11 cellular contexts compared by ENCODE assay signal in genomic region chr3:3636815-3637214, GRCh38.
"Had no signal": no experiment of that assay in that cellular context is flagged by ENCODE, and none has a peak within 500 bp of the region (broad histone marks: within the 10 kb centered on the region; RNA-seq: fewer than 3 reads in every experiment).

No MANE protein-coding gene starts in this region.

- H3K36me3 Mint-ChIP-seq: activated naive CD4-positive, alpha-beta T cell treated with anti-CD3 and anti-CD28 coated beads, Interleukin-2, amount 50 U/mL, for 24 hours; brain had no signal

- H3K27me3 ChIP-seq: dorsolateral prefrontal cortex, gastroesophageal sphincter, ovary, uterus had no signal

- H3K4me1 ChIP-seq: gastroesophageal sphincter, uterus had no signal

- H3K27ac Mint-ChIP-seq: activated CD4-positive, alpha-beta T cell treated with anti-CD3 and anti-CD28 coated beads, Interleukin-2, amount 10 ng/mL, durations not matched to agents 24 days and 14 days; activated naive CD4-positive, alpha-beta T cell treated with anti-CD3 and anti-CD28 coated beads, Interleukin-2, amount 50 U/mL, for 24 hours; brain had no signal

- H3K4me3 Mint-ChIP-seq: activated CD4-positive, alpha-beta T cell treated with anti-CD3 and anti-CD28 coated beads, Interleukin-2, amount 10 ng/mL, durations not matched to agents 24 days and 14 days; activated naive CD4-positive, alpha-beta T cell treated with anti-CD3 and anti-CD28 coated beads, Interleukin-2, amount 50 U/mL, for 24 hours; brain had no signal

- ATAC-seq: gastroesophageal sphincter, left ventricle myocardium superior had no signal

- H3K27ac ChIP-seq: dorsolateral prefrontal cortex, gastroesophageal sphincter, ovary, uterus had no signal

- H3K9me3 ChIP-seq: gastroesophageal sphincter, ovary, uterus had no signal

- H3K4me3 ChIP-seq: dorsolateral prefrontal cortex, gastroesophageal sphincter, ovary, smooth muscle cell, uterus had no signal

- H3K27me3 Mint-ChIP-seq: activated CD4-positive, alpha-beta T cell treated with anti-CD3 and anti-CD28 coated beads, Interleukin-2, amount 10 ng/mL, durations not matched to agents 24 days and 14 days; activated naive CD4-positive, alpha-beta T cell treated with anti-CD3 and anti-CD28 coated beads, Interleukin-2, amount 50 U/mL, for 24 hours; brain had no signal

- H3K36me3 ChIP-seq: gastroesophageal sphincter, ovary, uterus had no signal

- H3K9me3 Mint-ChIP-seq: activated naive CD4-positive, alpha-beta T cell treated with anti-CD3 and anti-CD28 coated beads, Interleukin-2, amount 50 U/mL, for 24 hours had no signal

- H3K4me1 Mint-ChIP-seq: activated CD4-positive, alpha-beta T cell treated with anti-CD3 and anti-CD28 coated beads, Interleukin-2, amount 10 ng/mL, durations not matched to agents 24 days and 14 days; activated naive CD4-positive, alpha-beta T cell treated with anti-CD3 and anti-CD28 coated beads, Interleukin-2, amount 50 U/mL, for 24 hours had no signal

- H3K4me2 ChIP-seq: smooth muscle cell had no signal

- DNase-seq: activated CD4-positive, alpha-beta T cell treated with anti-CD3 and anti-CD28 coated beads, Interleukin-2, amount 10 ng/mL, durations not matched to agents 24 days and 14 days; activated CD8-positive, alpha-beta memory T cell treated with anti-CD3 and anti-CD28 coated beads for 24 hours; dorsolateral prefrontal cortex; left ventricle myocardium superior; ovary; SW 1271; uterus had no signal
